In genomic region chr1:35537788-35538187, GRCh38 we compare ENCODE assay signal across 13 cellular contexts. TPM values are rescaled to one million over a fixed set of nuclear protein-coding genes. Genes with fewer than 3 reads are reported as not detected.
DNase-seq lines count a peak whose midpoint lies in the region; ATAC-seq and TF ChIP-seq lines count a peak whose summit lies in the region.
"Had no signal": no experiment of that assay in that cellular context is flagged by ENCODE, and none has a peak within 500 bp of the region (broad histone marks: within the 10 kb centered on the region; RNA-seq: fewer than 3 reads in every experiment).

No MANE protein-coding gene starts in this region.

- TF ChIP-seq CTCF in heart right ventricle (IDR thresholded peaks at IDR 0.05) (no peak), thoracic aorta (IDR thresholded peaks at IDR 0.05) (no peak)

- H3K27ac Mint-ChIP-seq in T-helper 17 cell: peak overlapping the region; percentile 97

- H3K27ac ChIP-seq in heart right ventricle (peak overlapping the region; percentile 41 to 86 (median 72)), thoracic aorta (peak overlapping the region; percentile 29 to 87)
- H3K27ac ChIP-seq in effector memory CD4-positive, alpha-beta T cell (ENCODE audit: insufficient read depth, low read length, poor library complexity, severe bottlenecking): peak overlapping the region; percentile 57

- H3K27me3 ChIP-seq in heart right ventricle: no peaks in the 10 kb centered on the region
- no peaks in the 10 kb centered on the region for H3K27me3 ChIP-seq in effector memory CD4-positive, alpha-beta T cell (replicated peaks; ENCODE audit: control insufficient read depth, insufficient read depth, low read length, poor library complexity, severe bottlenecking)
- no peaks in the 10 kb centered on the region for H3K27me3 ChIP-seq in thoracic aorta (replicated peaks; ENCODE audit: insufficient read depth)
- H3K27me3 ChIP-seq: uterus had no signal

- ATAC-seq in heart right ventricle (peak in 1 of 8 donors; percentile 17), left cardiac atrium (no peak), T-helper 17 cell (no peak), thoracic aorta (ENCODE audit: insufficient number of reproducible peaks, low FRiP score, low read depth) (no peak), SK-N-SH treated with all-trans-retinoic acid at 6 μM for 48 hours (no peak)
- ATAC-seq: stimulated activated memory B cell treated with anti-CD40 and anti-IgM and Interleukin-4, amounts not matched to agents 10 μg/mL and 1 μg/mL and 100 μg/mL, for 72 hours had no signal

- peak overlapping the region; percentile 31 for H3K4me3 Mint-ChIP-seq in T-helper 17 cell
- H3K4me3 Mint-ChIP-seq: stimulated activated memory B cell treated with anti-CD40 and anti-IgM and Interleukin-4, amounts not matched to agents 10 μg/mL and 1 μg/mL and 100 μg/mL, for 72 hours had no signal

- peaks cover 57% of the 10 kb centered on the region for H3K4me1 Mint-ChIP-seq in T-helper 17 cell

- H3K9me3 ChIP-seq in heart right ventricle: no peaks in the 10 kb centered on the region
- no peaks in the 10 kb centered on the region for H3K9me3 ChIP-seq in T-helper 17 cell (ENCODE audit: control insufficient read depth, low read length, poor library complexity, severe bottlenecking)
- H3K9me3 ChIP-seq in effector memory CD4-positive, alpha-beta T cell (ENCODE audit: control insufficient read depth, low read length): no peaks in the 10 kb centered on the region
- H3K9me3 ChIP-seq in thoracic aorta: no peaks in the 10 kb centered on the region
- H3K9me3 ChIP-seq: HAP-1, uterus had no signal

- intact Hi-C loops in heart right ventricle (cut with DNase I) (loop anchor here in 1 of 10 donors (5.0 kb wide), 1 partner anchor 85 kb away; no protein-coding TSS in a partner anchor), left cardiac atrium (cut with DNase I) (no loop called here)

- 72 to 79% methylated on average over 1 of the region's 1 CpG for WGBS in heart right ventricle, 2 donors

- H3K36me3 Mint-ChIP-seq in T-helper 17 cell (ENCODE audit: low read depth): peaks cover 3% of the 10 kb centered on the region

- H3K4me3 ChIP-seq in heart right ventricle (peak overlapping the region in 6 of 10 donors; percentile 17 to 41 (median 28)), thoracic aorta (no peak overlapping the region)
- no peak overlapping the region for H3K4me3 ChIP-seq in effector memory CD4-positive, alpha-beta T cell (ENCODE audit: insufficient read depth, low read depth, low read length, poor library complexity, severe bottlenecking)
- H3K4me3 ChIP-seq: HAP-1, uterus had no signal

- H3K27me3 Mint-ChIP-seq in T-helper 17 cell: no peaks in the 10 kb centered on the region
- H3K27me3 Mint-ChIP-seq: stimulated activated memory B cell treated with anti-CD40 and anti-IgM and Interleukin-4, amounts not matched to agents 10 μg/mL and 1 μg/mL and 100 μg/mL, for 72 hours had no signal

- H3K4me1 ChIP-seq in heart right ventricle: peaks cover 4 to 97% (median 77%) of the 10 kb centered on the region in 9 donors
- H3K4me1 ChIP-seq in effector memory CD4-positive, alpha-beta T cell (ENCODE audit: control insufficient read depth, insufficient read depth, low read length, poor library complexity, severe bottlenecking): peaks cover 21% of the 10 kb centered on the region
- peaks cover 42 to 66% of the 10 kb centered on the region in 2 donors for H3K4me1 ChIP-seq in thoracic aorta (ENCODE audit: control insufficient read depth in 1 of 2, low read depth in 2 of 2)

- H3K36me3 ChIP-seq in heart right ventricle (peaks cover 0 to 8% (median 0%) of the 10 kb centered on the region in 9 donors), thoracic aorta (no peaks in the 10 kb centered on the region)
- no peaks in the 10 kb centered on the region for H3K36me3 ChIP-seq in effector memory CD4-positive, alpha-beta T cell (ENCODE audit: control insufficient read depth, insufficient read depth, low read length)
- H3K36me3 ChIP-seq: uterus had no signal

- no peak for DNase-seq in heart right ventricle
- no peak for DNase-seq in left cardiac atrium
- no peak for DNase-seq in T-helper 17 cell
- no peak for DNase-seq in effector memory CD4-positive, alpha-beta T cell
- DNase-seq in thoracic aorta (ENCODE audit: low spot score): no peak
- no peak for DNase-seq in NOMO-1 treated with DMSO at 0.1 percent for 48 hours (lab: John Stamatoyannopoulos, UW; ENCODE audit: unreplicated experiment)
- no peak for DNase-seq in NCI-H510A treated with DMSO at 0.1 percent for 48 hours (lab: John Stamatoyannopoulos, UW)
- DNase-seq: activated gamma-delta T cell, MV-4-11, uterus had no signal

TF ChIP-seq in SK-N-SH treated with all-trans-retinoic acid at 6 μM for 48 hours, 23 proteins besides CTCF, POLR2A, EP300 and RAD21:
- TF ChIP-seq ZNF8 (CRISPR knock-in tag; IDR thresholded peaks at IDR 0.05): no peak
- no peak for TF ChIP-seq POU6F1 (CRISPR knock-in tag; IDR thresholded peaks at IDR 0.05; ENCODE audit: borderline replicate concordance, low read depth)
- TF ChIP-seq, protein P1, sequence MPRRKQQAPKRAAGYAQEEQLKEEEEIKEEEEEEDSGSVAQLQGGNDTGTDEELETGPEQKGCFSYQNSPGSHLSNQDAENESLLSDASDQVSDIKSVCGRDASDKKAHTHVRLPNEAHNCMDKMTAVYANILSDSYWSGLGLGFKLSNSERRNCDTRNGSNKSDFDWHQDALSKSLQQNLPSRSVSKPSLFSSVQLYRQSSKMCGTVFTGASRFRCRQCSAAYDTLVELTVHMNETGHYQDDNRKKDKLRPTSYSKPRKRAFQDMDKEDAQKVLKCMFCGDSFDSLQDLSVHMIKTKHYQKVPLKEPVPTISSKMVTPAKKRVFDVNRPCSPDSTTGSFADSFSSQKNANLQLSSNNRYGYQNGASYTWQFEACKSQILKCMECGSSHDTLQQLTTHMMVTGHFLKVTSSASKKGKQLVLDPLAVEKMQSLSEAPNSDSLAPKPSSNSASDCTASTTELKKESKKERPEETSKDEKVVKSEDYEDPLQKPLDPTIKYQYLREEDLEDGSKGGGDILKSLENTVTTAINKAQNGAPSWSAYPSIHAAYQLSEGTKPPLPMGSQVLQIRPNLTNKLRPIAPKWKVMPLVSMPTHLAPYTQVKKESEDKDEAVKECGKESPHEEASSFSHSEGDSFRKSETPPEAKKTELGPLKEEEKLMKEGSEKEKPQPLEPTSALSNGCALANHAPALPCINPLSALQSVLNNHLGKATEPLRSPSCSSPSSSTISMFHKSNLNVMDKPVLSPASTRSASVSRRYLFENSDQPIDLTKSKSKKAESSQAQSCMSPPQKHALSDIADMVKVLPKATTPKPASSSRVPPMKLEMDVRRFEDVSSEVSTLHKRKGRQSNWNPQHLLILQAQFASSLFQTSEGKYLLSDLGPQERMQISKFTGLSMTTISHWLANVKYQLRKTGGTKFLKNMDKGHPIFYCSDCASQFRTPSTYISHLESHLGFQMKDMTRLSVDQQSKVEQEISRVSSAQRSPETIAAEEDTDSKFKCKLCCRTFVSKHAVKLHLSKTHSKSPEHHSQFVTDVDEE (CRISPR knock-in tag; IDR thresholded peaks at IDR 0.05): no peak
- no peak for TF ChIP-seq GLIS3 (CRISPR knock-in tag; IDR thresholded peaks at IDR 0.05)
- no peak for TF ChIP-seq ZFP30 (CRISPR knock-in tag; IDR thresholded peaks at IDR 0.05)
- TF ChIP-seq ESRRG (CRISPR knock-in tag; IDR thresholded peaks at IDR 0.05): no peak
- TF ChIP-seq, protein P2, sequence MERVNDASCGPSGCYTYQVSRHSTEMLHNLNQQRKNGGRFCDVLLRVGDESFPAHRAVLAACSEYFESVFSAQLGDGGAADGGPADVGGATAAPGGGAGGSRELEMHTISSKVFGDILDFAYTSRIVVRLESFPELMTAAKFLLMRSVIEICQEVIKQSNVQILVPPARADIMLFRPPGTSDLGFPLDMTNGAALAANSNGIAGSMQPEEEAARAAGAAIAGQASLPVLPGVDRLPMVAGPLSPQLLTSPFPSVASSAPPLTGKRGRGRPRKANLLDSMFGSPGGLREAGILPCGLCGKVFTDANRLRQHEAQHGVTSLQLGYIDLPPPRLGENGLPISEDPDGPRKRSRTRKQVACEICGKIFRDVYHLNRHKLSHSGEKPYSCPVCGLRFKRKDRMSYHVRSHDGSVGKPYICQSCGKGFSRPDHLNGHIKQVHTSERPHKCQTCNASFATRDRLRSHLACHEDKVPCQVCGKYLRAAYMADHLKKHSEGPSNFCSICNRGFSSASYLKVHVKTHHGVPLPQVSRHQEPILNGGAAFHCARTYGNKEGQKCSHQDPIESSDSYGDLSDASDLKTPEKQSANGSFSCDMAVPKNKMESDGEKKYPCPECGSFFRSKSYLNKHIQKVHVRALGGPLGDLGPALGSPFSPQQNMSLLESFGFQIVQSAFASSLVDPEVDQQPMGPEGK (CRISPR knock-in tag; IDR thresholded peaks at IDR 0.05; ENCODE audit: borderline replicate concordance): no peak

RNA-seq across cellular contexts. Expression of gene KIAA0319L, which starts 19.4 kb away (rescaled TPM):
- total RNA-seq in heart right ventricle: 10 to 100 TPM; 57.9 to 84.3 (median 78.3) TPM
- 10 to 100 TPM; 26.0 to 28.0 TPM for polyA plus RNA-seq in heart right ventricle
- 10 to 100 TPM; 50.2 to 56.6 TPM for total RNA-seq in left cardiac atrium
- total RNA-seq in T-helper 17 cell: 10 to 100 TPM; 58.8 to 79.0 TPM
- total RNA-seq in thoracic aorta: 10 to 100 TPM; 62.4 to 62.6 TPM

RNA-seq across cellular contexts. Expression of gene NCDN, which starts 19.8 kb away (rescaled TPM):
- total RNA-seq in heart right ventricle (10 to 100 TPM; 20.3 to 51.7 (median 34.5) TPM), left cardiac atrium (10 to 100 TPM; 23.4 TPM), T-helper 17 cell (10 to 100 TPM; 23.8 to 26.2 TPM), thoracic aorta (10 to 100 TPM; 21.0 to 39.0 TPM)
- 10 to 100 TPM; 15.3 to 15.8 TPM for polyA plus RNA-seq in heart right ventricle

RNA-seq across cellular contexts. Expression of gene TFAP2E, which starts 35.3 kb away (rescaled TPM):
- total RNA-seq in heart right ventricle: under 1 TPM in 7 of 10 donors, not detected in 3; 0.18 to 0.56 (median 0.40) TPM
- 1 to 10 TPM in 1 of 2 donors, under 1 TPM in 1; 0.22 to 1.4 TPM for polyA plus RNA-seq in heart right ventricle
- under 1 TPM; 0.32 to 0.47 TPM for total RNA-seq in left cardiac atrium
- 1 to 10 TPM; 3.2 to 4.5 TPM for total RNA-seq in T-helper 17 cell
- 1 to 10 TPM in 1 of 2 donors, not detected in 1; 4.7 TPM for total RNA-seq in thoracic aorta

Comparison
In these comparisons a context has a peak if more than half of its experiments do, and no peak if none do; other contexts are left out.
1. H3K4me3 ChIP-seq: peak in heart right ventricle (6 of 10); none in effector memory CD4-positive, alpha-beta T cell (single experiment) and thoracic aorta (single experiment).
2. Peak in every context shown above with its lines, with median percentiles within 50 percentile points of each other: H3K27ac ChIP-seq.